11 cellular contexts compared by ENCODE assay signal in genomic region chr19:13817018-13817614, GRCh38. TPM values are rescaled to one million over a fixed set of nuclear protein-coding genes. Genes with fewer than 3 reads are reported as not detected.
A peak's percentile ranks its signal among the peaks of the same experiment; 100 is the strongest.
DNase-seq lines count a peak whose midpoint lies in the region; ATAC-seq and TF ChIP-seq lines count a peak whose summit lies in the region.
"Had no signal": no experiment of that assay in that cellular context is flagged by ENCODE, and none has a peak within 500 bp of the region (broad histone marks: within the 10 kb centered on the region; RNA-seq: fewer than 3 reads in every experiment).

No MANE protein-coding gene starts in this region.

- WGBS in neuronal stem cell (ENCODE audit: extremely low coverage in 2 of 2, insufficient read length in 2 of 2, insufficient replicate concordance in 1 of 2), 2 donors = no CpG with 5 or more reads among the region's 11 CpGs

- H3K4me2 ChIP-seq in neuronal stem cell (ENCODE audit: insufficient read depth, low read length, poor library complexity, severe bottlenecking) = peak overlapping the region; percentile 71

- peak overlapping the region; percentile 93 for H3K9ac ChIP-seq in neuronal stem cell (ENCODE audit: low read depth, low read length, poor library complexity)

- no peak overlapping the region for H2BK5ac ChIP-seq in neuronal stem cell (ENCODE audit: low read length)

- peaks cover 0 to 11% of the 10 kb centered on the region in 2 donors for H3K4me1 ChIP-seq in neuronal stem cell (ENCODE audit: control insufficient read depth in 2 of 2, insufficient read depth in 1 of 2, low read depth in 1 of 2, low read length in 2 of 2)

- H3K79me1 ChIP-seq in neuronal stem cell (ENCODE audit: low read depth, low read length) = peaks cover 3% of the 10 kb centered on the region

- no peak overlapping the region for H4K8ac ChIP-seq in neuronal stem cell (ENCODE audit: low read depth, low read length)

- H3K14ac ChIP-seq in neuronal stem cell (ENCODE audit: low read length) = no peak overlapping the region

- H2AK5ac ChIP-seq in neuronal stem cell (ENCODE audit: low read depth, low read length) = peak overlapping the region; percentile 37

- peak overlapping the region; percentile 64 for H3K27ac ChIP-seq in neuronal stem cell (replicated peaks; ENCODE audit: low read length)

- H3K23ac ChIP-seq in neuronal stem cell (ENCODE audit: low read depth, low read length, poor library complexity) = peak overlapping the region; percentile 83

- peak overlapping the region; percentile 95 for H3K18ac ChIP-seq in neuronal stem cell (ENCODE audit: low read length)

- no peak overlapping the region for H2BK120ac ChIP-seq in neuronal stem cell (ENCODE audit: low read depth, low read length)

- H4K91ac ChIP-seq in neuronal stem cell (ENCODE audit: low read depth, low read length, poor library complexity) = no peak overlapping the region

- H3K4me3 ChIP-seq in neuronal stem cell (ENCODE audit: low read length in 2 of 2) = peak overlapping the region in 1 of 2 donors; percentile 76

- no peak overlapping the region for H2AFZ ChIP-seq in neuronal stem cell (ENCODE audit: low read length)

- ATAC-seq in GM19438 (IDR thresholded peaks at IDR 0.05; ENCODE audit: low read depth, unreplicated experiment) = peak; percentile 66
- ATAC-seq in omental fat pad (ENCODE audit: low FRiP score) = no peak
- ATAC-seq in HG02840 (IDR thresholded peaks at IDR 0.05; ENCODE audit: low FRiP score, unreplicated experiment) = no peak

- H3K4ac ChIP-seq in neuronal stem cell (ENCODE audit: low read length) = no peak overlapping the region

- no peak for TF ChIP-seq CTCF in omental fat pad (IDR thresholded peaks at IDR 0.05)

- no peaks in the 10 kb centered on the region for H3K9me3 ChIP-seq in neuronal stem cell (replicated peaks in 1 of 2; ENCODE audit: control insufficient read depth in 2 of 2, insufficient read depth in 1 of 2, low read depth in 1 of 2, low read length in 2 of 2)

- DNase-seq in NCI-H2029 (lab: John Stamatoyannopoulos, UW) = peak; percentile 93
- peak; percentile 85 for DNase-seq in ecto neural progenitor cell (ENCODE audit: low spot score)
- no peak for DNase-seq in neuronal stem cell (ENCODE audit: low spot score)
- DNase-seq in omental fat pad (ENCODE audit: low spot score) = no peak
- no peak for DNase-seq in SHP77 (lab: John Stamatoyannopoulos, UW)
- no peak for DNase-seq in UCSD-AML1 (lab: John Stamatoyannopoulos, UW; ENCODE audit: unreplicated experiment)
- DNase-seq: amniotic stem cell, NCI-H524 treated with DMSO at 0.1 percent for 48 hours had no signal

- no peak overlapping the region for H2BK12ac ChIP-seq in neuronal stem cell (ENCODE audit: low read length)

- H2BK15ac ChIP-seq in neuronal stem cell (ENCODE audit: low read length) = peak overlapping the region; percentile 33

- H3K36me3 ChIP-seq in neuronal stem cell (replicated peaks in 1 of 2; ENCODE audit: control insufficient read depth in 2 of 2, insufficient read depth in 2 of 2, low read length in 2 of 2) = peaks cover 19 to 80% of the 10 kb centered on the region in 2 donors

- no peaks in the 10 kb centered on the region for H3K27me3 ChIP-seq in neuronal stem cell (ENCODE audit: control insufficient read depth in 3 of 3, insufficient read depth in 3 of 3, low read depth in 1 of 3, low read length in 3 of 3)

RNA-seq across cellular contexts. Expression of gene ZSWIM4, which starts 21.9 kb away (rescaled TPM):
- 16.2 TPM for polyA plus RNA-seq in neuronal stem cell (2013, experiment 1 of 2)
- 16.7 TPM for polyA plus RNA-seq in neuronal stem cell (2013, experiment 2 of 2)
- total RNA-seq in omental fat pad = 1 to 10 TPM; 3.8 to 5.2 (median 4.6) TPM

RNA-seq across cellular contexts. Expression of gene C19orf53, which starts 42.9 kb away (rescaled TPM):
- polyA plus RNA-seq in neuronal stem cell (2013, experiment 1 of 2) = 240 TPM
- 222 TPM for polyA plus RNA-seq in neuronal stem cell (2013, experiment 2 of 2)
- 100 to 1,000 TPM; 135 to 206 (median 170) TPM for total RNA-seq in omental fat pad

RNA-seq across cellular contexts. Expression of gene MRI1, which starts 52.8 kb away (rescaled TPM):
- 16.3 TPM for polyA plus RNA-seq in neuronal stem cell (2013, experiment 1 of 2)
- 17.0 TPM for polyA plus RNA-seq in neuronal stem cell (2013, experiment 2 of 2)
- total RNA-seq in omental fat pad = 10 to 100 TPM; 34.1 to 82.1 (median 38.5) TPM

RNA-seq across cellular contexts. Expression of gene NANOS3, which starts 59.8 kb away (rescaled TPM):
- 0.08 TPM for polyA plus RNA-seq in neuronal stem cell (2013, experiment 1 of 2)
- not detected for polyA plus RNA-seq in neuronal stem cell (2013, experiment 2 of 2)
- total RNA-seq in omental fat pad = not detected
- total RNA-seq: liver had no signal
- polyA plus RNA-seq: liver had no signal

Comparison
In these comparisons a context has a peak if more than half of its experiments do, and no peak if none do; other contexts are left out.
1. DNase-seq: peak in NCI-H2029 (single experiment) and ecto neural progenitor cell (single experiment); none in neuronal stem cell (single experiment), omental fat pad (single experiment), SHP77 (0 of 2) and UCSD-AML1 (single experiment).